2 cellular contexts compared by ENCODE assay signal in genomic region chr11:123798079-123798478, GRCh38.
TF ChIP-seq lines count a peak whose summit lies in the region.

No MANE protein-coding gene starts in this region.

TF ChIP-seq in GM23338, 12 proteins besides CTCF, POLR2A, EP300 and RAD21:
- TF ChIP-seq ZNF331 (CRISPR knock-in tag; IDR thresholded peaks at IDR 0.05; ENCODE audit: low read depth) (no peak), NANOG (IDR thresholded peaks at IDR 0.05; ENCODE audit: borderline replicate concordance) (no peak), JUNB (IDR thresholded peaks at IDR 0.05; ENCODE audit: unreplicated experiment) (no peak), ZNF114 (CRISPR knock-in tag; IDR thresholded peaks at IDR 0.05) (no peak), CREB1 (CRISPR knock-in tag; IDR thresholded peaks at IDR 0.05; ENCODE audit: low read depth) (no peak), POLR2AphosphoS5 (IDR thresholded peaks at IDR 0.05; ENCODE audit: low read depth) (no peak), EZH2phosphoT487 (IDR thresholded peaks at IDR 0.05; ENCODE audit: unreplicated experiment) (no peak), EZH2 (IDR thresholded peaks at IDR 0.05; ENCODE audit: low read depth, unreplicated experiment) (no peak)
- TF ChIP-seq, protein P1, sequence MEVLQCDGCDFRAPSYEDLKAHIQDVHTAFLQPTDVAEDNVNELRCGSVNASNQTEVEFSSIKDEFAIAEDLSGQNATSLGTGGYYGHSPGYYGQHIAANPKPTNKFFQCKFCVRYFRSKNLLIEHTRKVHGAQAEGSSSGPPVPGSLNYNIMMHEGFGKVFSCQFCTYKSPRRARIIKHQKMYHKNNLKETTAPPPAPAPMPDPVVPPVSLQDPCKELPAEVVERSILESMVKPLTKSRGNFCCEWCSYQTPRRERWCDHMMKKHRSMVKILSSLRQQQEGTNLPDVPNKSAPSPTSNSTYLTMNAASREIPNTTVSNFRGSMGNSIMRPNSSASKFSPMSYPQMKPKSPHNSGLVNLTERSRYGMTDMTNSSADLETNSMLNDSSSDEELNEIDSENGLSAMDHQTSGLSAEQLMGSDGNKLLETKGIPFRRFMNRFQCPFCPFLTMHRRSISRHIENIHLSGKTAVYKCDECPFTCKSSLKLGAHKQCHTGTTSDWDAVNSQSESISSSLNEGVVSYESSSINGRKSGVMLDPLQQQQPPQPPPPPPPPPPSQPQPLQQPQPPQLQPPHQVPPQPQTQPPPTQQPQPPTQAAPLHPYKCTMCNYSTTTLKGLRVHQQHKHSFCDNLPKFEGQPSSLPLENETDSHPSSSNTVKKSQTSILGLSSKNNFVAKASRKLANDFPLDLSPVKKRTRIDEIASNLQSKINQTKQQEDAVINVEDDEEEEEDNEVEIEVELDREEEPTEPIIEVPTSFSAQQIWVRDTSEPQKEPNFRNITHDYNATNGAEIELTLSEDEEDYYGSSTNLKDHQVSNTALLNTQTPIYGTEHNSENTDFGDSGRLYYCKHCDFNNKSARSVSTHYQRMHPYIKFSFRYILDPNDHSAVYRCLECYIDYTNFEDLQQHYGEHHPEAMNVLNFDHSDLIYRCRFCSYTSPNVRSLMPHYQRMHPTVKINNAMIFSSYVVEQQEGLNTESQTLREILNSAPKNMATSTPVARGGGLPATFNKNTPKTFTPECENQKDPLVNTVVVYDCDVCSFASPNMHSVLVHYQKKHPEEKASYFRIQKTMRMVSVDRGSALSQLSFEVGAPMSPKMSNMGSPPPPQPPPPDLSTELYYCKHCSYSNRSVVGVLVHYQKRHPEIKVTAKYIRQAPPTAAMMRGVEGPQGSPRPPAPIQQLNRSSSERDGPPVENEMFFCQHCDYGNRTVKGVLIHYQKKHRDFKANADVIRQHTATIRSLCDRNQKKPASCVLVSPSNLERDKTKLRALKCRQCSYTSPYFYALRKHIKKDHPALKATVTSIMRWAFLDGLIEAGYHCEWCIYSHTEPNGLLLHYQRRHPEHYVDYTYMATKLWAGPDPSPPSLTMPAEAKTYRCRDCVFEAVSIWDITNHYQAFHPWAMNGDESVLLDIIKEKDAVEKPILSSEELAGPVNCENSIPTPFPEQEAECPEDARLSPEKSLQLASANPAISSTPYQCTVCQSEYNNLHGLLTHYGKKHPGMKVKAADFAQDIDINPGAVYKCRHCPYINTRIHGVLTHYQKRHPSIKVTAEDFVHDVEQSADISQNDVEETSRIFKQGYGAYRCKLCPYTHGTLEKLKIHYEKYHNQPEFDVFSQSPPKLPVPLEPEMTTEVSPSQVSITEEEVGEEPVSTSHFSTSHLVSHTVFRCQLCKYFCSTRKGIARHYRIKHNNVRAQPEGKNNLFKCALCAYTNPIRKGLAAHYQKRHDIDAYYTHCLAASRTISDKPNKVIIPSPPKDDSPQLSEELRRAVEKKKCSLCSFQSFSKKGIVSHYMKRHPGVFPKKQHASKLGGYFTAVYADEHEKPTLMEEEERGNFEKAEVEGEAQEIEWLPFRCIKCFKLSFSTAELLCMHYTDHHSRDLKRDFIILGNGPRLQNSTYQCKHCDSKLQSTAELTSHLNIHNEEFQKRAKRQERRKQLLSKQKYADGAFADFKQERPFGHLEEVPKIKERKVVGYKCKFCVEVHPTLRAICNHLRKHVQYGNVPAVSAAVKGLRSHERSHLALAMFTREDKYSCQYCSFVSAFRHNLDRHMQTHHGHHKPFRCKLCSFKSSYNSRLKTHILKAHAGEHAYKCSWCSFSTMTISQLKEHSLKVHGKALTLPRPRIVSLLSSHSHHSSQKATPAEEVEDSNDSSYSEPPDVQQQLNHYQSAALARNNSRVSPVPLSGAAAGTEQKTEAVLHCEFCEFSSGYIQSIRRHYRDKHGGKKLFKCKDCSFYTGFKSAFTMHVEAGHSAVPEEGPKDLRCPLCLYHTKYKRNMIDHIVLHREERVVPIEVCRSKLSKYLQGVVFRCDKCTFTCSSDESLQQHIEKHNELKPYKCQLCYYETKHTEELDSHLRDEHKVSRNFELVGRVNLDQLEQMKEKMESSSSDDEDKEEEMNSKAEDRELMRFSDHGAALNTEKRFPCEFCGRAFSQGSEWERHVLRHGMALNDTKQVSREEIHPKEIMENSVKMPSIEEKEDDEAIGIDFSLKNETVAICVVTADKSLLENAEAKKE (CRISPR knock-in tag; IDR thresholded peaks at IDR 0.05) = no peak
- TF ChIP-seq, protein P2, sequence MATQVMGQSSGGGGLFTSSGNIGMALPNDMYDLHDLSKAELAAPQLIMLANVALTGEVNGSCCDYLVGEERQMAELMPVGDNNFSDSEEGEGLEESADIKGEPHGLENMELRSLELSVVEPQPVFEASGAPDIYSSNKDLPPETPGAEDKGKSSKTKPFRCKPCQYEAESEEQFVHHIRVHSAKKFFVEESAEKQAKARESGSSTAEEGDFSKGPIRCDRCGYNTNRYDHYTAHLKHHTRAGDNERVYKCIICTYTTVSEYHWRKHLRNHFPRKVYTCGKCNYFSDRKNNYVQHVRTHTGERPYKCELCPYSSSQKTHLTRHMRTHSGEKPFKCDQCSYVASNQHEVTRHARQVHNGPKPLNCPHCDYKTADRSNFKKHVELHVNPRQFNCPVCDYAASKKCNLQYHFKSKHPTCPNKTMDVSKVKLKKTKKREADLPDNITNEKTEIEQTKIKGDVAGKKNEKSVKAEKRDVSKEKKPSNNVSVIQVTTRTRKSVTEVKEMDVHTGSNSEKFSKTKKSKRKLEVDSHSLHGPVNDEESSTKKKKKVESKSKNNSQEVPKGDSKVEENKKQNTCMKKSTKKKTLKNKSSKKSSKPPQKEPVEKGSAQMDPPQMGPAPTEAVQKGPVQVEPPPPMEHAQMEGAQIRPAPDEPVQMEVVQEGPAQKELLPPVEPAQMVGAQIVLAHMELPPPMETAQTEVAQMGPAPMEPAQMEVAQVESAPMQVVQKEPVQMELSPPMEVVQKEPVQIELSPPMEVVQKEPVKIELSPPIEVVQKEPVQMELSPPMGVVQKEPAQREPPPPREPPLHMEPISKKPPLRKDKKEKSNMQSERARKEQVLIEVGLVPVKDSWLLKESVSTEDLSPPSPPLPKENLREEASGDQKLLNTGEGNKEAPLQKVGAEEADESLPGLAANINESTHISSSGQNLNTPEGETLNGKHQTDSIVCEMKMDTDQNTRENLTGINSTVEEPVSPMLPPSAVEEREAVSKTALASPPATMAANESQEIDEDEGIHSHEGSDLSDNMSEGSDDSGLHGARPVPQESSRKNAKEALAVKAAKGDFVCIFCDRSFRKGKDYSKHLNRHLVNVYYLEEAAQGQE (IDR thresholded peaks at IDR 0.05; ENCODE audit: unreplicated experiment) = no peak

TF ChIP-seq in K562, 482 proteins besides CTCF, POLR2A, EP300 and RAD21:
- no peak for TF ChIP-seq SAFB2 (IDR thresholded peaks at IDR 0.05; ENCODE audit: borderline replicate concordance, low read depth, low read length, severe bottlenecking)
- TF ChIP-seq THRAP3 (IDR thresholded peaks at IDR 0.05; ENCODE audit: borderline replicate concordance) = no peak
- no peak for TF ChIP-seq ZBTB7A (IDR thresholded peaks at IDR 0.05; ENCODE audit: borderline replicate concordance, control insufficient read depth, low read depth, low read length)
- no peak for TF ChIP-seq COPS2 (conservative IDR thresholded peaks at IDR 0.05)
- TF ChIP-seq, protein P3, sequence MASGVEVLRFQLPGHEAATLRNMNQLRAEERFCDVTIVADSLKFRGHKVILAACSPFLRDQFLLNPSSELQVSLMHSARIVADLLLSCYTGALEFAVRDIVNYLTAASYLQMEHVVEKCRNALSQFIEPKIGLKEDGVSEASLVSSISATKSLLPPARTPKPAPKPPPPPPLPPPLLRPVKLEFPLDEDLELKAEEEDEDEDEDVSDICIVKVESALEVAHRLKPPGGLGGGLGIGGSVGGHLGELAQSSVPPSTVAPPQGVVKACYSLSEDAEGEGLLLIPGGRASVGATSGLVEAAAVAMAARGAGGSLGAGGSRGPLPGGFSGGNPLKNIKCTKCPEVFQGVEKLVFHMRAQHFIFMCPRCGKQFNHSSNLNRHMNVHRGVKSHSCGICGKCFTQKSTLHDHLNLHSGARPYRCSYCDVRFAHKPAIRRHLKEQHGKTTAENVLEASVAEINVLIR (CRISPR knock-in tag; IDR thresholded peaks at IDR 0.05) = no peak
- TF ChIP-seq PCBP1 (IDR thresholded peaks at IDR 0.05; ENCODE audit: low read depth, low read length, poor library complexity, severe bottlenecking) = no peak
- TF ChIP-seq POLR3A (IDR thresholded peaks at IDR 0.05; ENCODE audit: borderline replicate concordance, extremely low read depth, insufficient read depth, insufficient read length) = no peak
